ENCODE assay signal across 1 cellular context in the genomic region with DNA sequence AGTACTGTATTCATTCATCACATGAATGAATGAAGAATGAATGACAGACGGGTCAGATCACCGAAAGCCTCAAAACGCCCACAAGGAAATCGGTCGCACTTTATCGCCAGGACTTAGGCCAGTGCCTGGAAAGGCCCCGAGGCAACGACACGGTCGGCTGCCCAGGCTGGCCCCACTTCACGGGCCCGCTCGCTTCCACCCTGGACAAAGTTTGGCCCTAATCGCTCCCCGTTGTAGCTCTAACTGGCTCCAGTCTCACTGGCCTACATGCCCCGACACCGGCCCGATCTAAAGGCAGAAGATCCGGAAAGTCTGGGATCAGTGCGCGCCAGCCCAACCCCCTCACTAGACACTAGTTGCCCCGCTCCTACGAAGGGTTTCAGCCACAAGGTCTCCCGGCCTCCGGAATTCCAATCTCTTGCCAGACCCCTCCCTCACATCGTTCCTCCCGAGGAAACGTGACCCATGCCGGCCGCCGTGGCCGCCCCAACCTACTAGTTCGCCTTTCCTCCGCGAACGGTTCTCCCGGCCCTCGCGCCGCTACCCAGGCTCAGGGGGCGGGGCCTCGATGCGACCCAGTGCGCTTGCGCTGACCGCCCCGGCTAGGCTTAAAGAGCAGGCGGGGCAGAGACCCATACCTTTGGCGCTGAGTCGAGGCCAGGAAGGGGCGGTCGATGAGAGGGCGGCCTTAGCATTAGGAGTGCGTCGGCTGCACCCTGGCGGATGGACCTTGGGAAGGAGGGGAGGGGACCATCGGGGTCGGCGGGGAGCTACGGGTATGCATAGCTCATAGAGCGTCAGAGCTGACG.
TF ChIP-seq lines count a peak whose summit lies in the region.

A gene (minus strand): TSS at position 575 of the 809 bp plus-strand sequence. CDS start 3,954 bp downstream, outside the sequence.
A gene (plus strand): TSS at position 637 of the 809 bp plus-strand sequence. CDS start 22,138 bp downstream, outside the sequence.

TF ChIP-seq in GM12878, 131 proteins besides CTCF, POLR2A, EP300 and RAD21 (continued from another document):
- TF ChIP-seq RB1 (IDR thresholded peaks at IDR 0.05; ENCODE audit: borderline replicate concordance) (peak; percentile 48; the same call in 1 of the 2 replicates), ZNF274 (IDR thresholded peaks at IDR 0.05; ENCODE audit: insufficient read depth, insufficient read length) (no peak), LARP7 (IDR thresholded peaks at IDR 0.05) (peak; percentile 71), POLR2AphosphoS5 (IDR thresholded peaks at IDR 0.05; ENCODE audit: low read length) (peak; percentile 87), ZNF24 (IDR thresholded peaks at IDR 0.05) (peak; percentile 88), BRCA1 (IDR thresholded peaks at IDR 0.05; ENCODE audit: low read depth, low read length) (no peak), SUZ12 (IDR thresholded peaks at IDR 0.05; ENCODE audit: unreplicated experiment) (no peak), SRF (IDR thresholded peaks at IDR 0.05; ENCODE audit: low read depth in 2 of 2, low read length in 2 of 2) (no peak), SMC3 (IDR thresholded peaks at IDR 0.05; ENCODE audit: borderline replicate concordance, low read length) (peak; percentile 33; the same call in 1 of the 2 replicates), ZSCAN29 (IDR thresholded peaks at IDR 0.05) (no peak), PML (IDR thresholded peaks at IDR 0.05; ENCODE audit: low read length) (peak; percentile 73; the same call in 1 of the 2 replicates), HDAC2 (IDR thresholded peaks at IDR 0.05) (no peak), NFXL1 (IDR thresholded peaks at IDR 0.05; ENCODE audit: borderline replicate concordance) (no peak), TARDBP (IDR thresholded peaks at IDR 0.05; ENCODE audit: borderline replicate concordance) (no peak; the same call in 1 of the 2 replicates), MYC (IDR thresholded peaks at IDR 0.05; ENCODE audit: insufficient read depth, insufficient read length, insufficient replicate concordance, low read length, severe bottlenecking) (peak; percentile 52), TAF1 (IDR thresholded peaks at IDR 0.05; ENCODE audit: borderline replicate concordance, low read depth, low read length) (peak; percentile 97), NR2C1 (IDR thresholded peaks at IDR 0.05) (no peak), HCFC1 (IDR thresholded peaks at IDR 0.05; ENCODE audit: low read length) (peak; percentile 29), KLF5 (IDR thresholded peaks at IDR 0.05; ENCODE audit: partially characterized antibody) (no peak), TBL1XR1 (IDR thresholded peaks at IDR 0.05; ENCODE audit: low read depth, low read length) (no peak), JUNB (IDR thresholded peaks at IDR 0.05) (no peak), SMAD5 (IDR thresholded peaks at IDR 0.05; ENCODE audit: low read depth) (peak; percentile 70; the same call in 1 of the 2 replicates), NR2F1 (conservative IDR thresholded peaks at IDR 0.05) (peak; percentile 54; the same call in 1 of the 2 replicates), MTA2 (IDR thresholded peaks at IDR 0.05; ENCODE audit: low read depth) (peak; percentile 30; the same call in 1 of the 2 replicates)
- TF ChIP-seq, protein P1, sequence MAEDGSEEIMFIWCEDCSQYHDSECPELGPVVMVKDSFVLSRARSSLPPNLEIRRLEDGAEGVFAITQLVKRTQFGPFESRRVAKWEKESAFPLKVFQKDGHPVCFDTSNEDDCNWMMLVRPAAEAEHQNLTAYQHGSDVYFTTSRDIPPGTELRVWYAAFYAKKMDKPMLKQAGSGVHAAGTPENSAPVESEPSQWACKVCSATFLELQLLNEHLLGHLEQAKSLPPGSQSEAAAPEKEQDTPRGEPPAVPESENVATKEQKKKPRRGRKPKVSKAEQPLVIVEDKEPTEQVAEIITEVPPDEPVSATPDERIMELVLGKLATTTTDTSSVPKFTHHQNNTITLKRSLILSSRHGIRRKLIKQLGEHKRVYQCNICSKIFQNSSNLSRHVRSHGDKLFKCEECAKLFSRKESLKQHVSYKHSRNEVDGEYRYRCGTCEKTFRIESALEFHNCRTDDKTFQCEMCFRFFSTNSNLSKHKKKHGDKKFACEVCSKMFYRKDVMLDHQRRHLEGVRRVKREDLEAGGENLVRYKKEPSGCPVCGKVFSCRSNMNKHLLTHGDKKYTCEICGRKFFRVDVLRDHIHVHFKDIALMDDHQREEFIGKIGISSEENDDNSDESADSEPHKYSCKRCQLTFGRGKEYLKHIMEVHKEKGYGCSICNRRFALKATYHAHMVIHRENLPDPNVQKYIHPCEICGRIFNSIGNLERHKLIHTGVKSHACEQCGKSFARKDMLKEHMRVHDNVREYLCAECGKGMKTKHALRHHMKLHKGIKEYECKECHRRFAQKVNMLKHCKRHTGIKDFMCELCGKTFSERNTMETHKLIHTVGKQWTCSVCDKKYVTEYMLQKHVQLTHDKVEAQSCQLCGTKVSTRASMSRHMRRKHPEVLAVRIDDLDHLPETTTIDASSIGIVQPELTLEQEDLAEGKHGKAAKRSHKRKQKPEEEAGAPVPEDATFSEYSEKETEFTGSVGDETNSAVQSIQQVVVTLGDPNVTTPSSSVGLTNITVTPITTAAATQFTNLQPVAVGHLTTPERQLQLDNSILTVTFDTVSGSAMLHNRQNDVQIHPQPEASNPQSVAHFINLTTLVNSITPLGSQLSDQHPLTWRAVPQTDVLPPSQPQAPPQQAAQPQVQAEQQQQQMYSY (CRISPR knock-in tag; IDR thresholded peaks at IDR 0.05) = no peak
- TF ChIP-seq, protein P2, sequence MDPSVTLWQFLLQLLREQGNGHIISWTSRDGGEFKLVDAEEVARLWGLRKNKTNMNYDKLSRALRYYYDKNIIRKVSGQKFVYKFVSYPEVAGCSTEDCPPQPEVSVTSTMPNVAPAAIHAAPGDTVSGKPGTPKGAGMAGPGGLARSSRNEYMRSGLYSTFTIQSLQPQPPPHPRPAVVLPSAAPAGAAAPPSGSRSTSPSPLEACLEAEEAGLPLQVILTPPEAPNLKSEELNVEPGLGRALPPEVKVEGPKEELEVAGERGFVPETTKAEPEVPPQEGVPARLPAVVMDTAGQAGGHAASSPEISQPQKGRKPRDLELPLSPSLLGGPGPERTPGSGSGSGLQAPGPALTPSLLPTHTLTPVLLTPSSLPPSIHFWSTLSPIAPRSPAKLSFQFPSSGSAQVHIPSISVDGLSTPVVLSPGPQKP (IDR thresholded peaks at IDR 0.05; ENCODE audit: low read depth, low read length) = peak; percentile 28; the same call in 1 of the 2 replicates
- TF ChIP-seq, protein P3, sequence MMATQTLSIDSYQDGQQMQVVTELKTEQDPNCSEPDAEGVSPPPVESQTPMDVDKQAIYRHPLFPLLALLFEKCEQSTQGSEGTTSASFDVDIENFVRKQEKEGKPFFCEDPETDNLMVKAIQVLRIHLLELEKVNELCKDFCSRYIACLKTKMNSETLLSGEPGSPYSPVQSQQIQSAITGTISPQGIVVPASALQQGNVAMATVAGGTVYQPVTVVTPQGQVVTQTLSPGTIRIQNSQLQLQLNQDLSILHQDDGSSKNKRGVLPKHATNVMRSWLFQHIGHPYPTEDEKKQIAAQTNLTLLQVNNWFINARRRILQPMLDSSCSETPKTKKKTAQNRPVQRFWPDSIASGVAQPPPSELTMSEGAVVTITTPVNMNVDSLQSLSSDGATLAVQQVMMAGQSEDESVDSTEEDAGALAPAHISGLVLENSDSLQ (IDR thresholded peaks at IDR 0.05) = peak; percentile 87
- TF ChIP-seq, protein P4, sequence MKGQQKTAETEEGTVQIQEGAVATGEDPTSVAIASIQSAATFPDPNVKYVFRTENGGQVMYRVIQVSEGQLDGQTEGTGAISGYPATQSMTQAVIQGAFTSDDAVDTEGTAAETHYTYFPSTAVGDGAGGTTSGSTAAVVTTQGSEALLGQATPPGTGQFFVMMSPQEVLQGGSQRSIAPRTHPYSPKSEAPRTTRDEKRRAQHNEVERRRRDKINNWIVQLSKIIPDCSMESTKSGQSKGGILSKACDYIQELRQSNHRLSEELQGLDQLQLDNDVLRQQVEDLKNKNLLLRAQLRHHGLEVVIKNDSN (IDR thresholded peaks at IDR 0.05; ENCODE audit: borderline replicate concordance, extremely low read length, insufficient read depth, low read depth, low read length) = no peak
- TF ChIP-seq, protein P5, sequence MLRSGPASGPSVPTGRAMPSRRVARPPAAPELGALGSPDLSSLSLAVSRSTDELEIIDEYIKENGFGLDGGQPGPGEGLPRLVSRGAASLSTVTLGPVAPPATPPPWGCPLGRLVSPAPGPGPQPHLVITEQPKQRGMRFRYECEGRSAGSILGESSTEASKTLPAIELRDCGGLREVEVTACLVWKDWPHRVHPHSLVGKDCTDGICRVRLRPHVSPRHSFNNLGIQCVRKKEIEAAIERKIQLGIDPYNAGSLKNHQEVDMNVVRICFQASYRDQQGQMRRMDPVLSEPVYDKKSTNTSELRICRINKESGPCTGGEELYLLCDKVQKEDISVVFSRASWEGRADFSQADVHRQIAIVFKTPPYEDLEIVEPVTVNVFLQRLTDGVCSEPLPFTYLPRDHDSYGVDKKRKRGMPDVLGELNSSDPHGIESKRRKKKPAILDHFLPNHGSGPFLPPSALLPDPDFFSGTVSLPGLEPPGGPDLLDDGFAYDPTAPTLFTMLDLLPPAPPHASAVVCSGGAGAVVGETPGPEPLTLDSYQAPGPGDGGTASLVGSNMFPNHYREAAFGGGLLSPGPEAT (IDR thresholded peaks at IDR 0.05; ENCODE audit: low read depth) = peak; percentile 88
- TF ChIP-seq, protein P6, sequence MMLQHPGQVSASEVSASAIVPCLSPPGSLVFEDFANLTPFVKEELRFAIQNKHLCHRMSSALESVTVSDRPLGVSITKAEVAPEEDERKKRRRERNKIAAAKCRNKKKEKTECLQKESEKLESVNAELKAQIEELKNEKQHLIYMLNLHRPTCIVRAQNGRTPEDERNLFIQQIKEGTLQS (IDR thresholded peaks at IDR 0.05; ENCODE audit: borderline replicate concordance, extremely low read depth, low read depth, low read length) = no peak
